Comparison of ENCODE assay signal across 1 cellular context in genomic region chr3:155790272-155790918, GRCh38.
TF ChIP-seq lines count a peak whose summit lies in the region.

No MANE protein-coding gene starts in this region.

TF ChIP-seq in WTC11, 78 proteins besides CTCF, POLR2A, EP300 and RAD21 (continued from another document):
- TF ChIP-seq, protein P1, sequence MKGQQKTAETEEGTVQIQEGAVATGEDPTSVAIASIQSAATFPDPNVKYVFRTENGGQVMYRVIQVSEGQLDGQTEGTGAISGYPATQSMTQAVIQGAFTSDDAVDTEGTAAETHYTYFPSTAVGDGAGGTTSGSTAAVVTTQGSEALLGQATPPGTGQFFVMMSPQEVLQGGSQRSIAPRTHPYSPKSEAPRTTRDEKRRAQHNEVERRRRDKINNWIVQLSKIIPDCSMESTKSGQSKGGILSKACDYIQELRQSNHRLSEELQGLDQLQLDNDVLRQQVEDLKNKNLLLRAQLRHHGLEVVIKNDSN (CRISPR knock-in tag; IDR thresholded peaks at IDR 0.05): no peak
- TF ChIP-seq TEAD4 (CRISPR knock-in tag; IDR thresholded peaks at IDR 0.05): no peak
